Comparison of ENCODE assay signal across 12 cellular contexts in the genomic region with DNA sequence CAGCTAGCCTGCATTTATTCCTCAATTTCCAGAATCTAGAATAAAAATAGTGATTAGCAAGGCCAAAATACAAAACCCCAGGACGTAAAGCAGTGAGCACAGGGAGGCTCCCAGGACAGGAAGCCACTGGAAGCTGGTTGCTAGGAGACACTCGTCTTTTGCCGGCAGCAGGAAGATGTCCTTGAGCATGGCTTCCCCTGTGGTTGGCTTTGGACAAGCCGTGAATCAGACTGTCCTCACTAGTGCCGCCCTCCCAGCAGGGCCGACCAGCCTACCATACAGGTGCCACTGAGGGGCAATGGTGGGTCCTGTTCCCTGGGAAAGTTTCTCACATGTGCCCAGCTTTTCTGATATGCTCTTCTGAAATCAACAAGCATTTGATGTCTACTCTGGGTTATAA.
DNase-seq lines count a peak whose midpoint lies in the region; ATAC-seq, FAIRE-seq and TF ChIP-seq lines count a peak whose summit lies in the region.
"Had no signal": no experiment of that assay in that cellular context is flagged by ENCODE, and none has a peak within 500 bp of the region (broad histone marks: within the 10 kb centered on the region; RNA-seq: fewer than 3 reads in every experiment).

No MANE protein-coding gene starts in this region.

- no peaks in the 10 kb centered on the region for H3K9me3 ChIP-seq in HepG2 (ENCODE audit: low read length)
- H3K9me3 ChIP-seq: upper lobe of left lung had no signal

- FAIRE-seq in HepG2 (lab: Jason Lieb, UNC), result no peak
- no peak for FAIRE-seq in GM19239 (lab: Jason Lieb, UNC)

- TF ChIP-seq EP300 in HepG2 (IDR thresholded peaks at IDR 0.05; ENCODE audit: low read depth in 2 of 2, low read length in 2 of 2) (no peak), HepG2 (CRISPR knock-in tag; IDR thresholded peaks at IDR 0.05; ENCODE audit: borderline replicate concordance) (no peak)

- no peaks in the 10 kb centered on the region for H4K20me1 ChIP-seq in HepG2 (ENCODE audit: insufficient read depth, low read length)

- no TSS peak for BruUV-seq in HepG2 (replicated peaks; lab: Mats Ljungman, UMichigan)

- CTCF ChIA-PET in HepG2 (lab: Yijun Ruan, JAX; ENCODE audit: low intra/inter-chr PET ratio, low total read pairs), result no interaction called here

- no peak overlapping the region for H3K4me3 ChIP-seq in HepG2 (replicated peaks in 1 of 3; ENCODE audit: insufficient read depth in 1 of 3, low read depth in 2 of 3, low read length in 3 of 3)
- H3K4me3 ChIP-seq: upper lobe of left lung had no signal

- intact Hi-C loops in HepG2 (cut with micrococcal nuclease; ENCODE audit: unreplicated experiment), result no loop called here

- TF ChIP-seq RAD21 in HepG2 (CRISPR knock-in tag; IDR thresholded peaks at IDR 0.05), result no peak

- H3K36me3 ChIP-seq in HepG2 (replicated peaks in 1 of 2; ENCODE audit: control insufficient read depth in 1 of 2, insufficient read depth in 2 of 2, low read length in 2 of 2), result no peaks in the 10 kb centered on the region
- H3K36me3 ChIP-seq: upper lobe of left lung had no signal

- no peak overlapping the region for H3K4me2 ChIP-seq in HepG2 (ENCODE audit: low read depth, low read length)

- H3K79me2 ChIP-seq in HepG2 (ENCODE audit: insufficient read depth, low read length), result no peaks in the 10 kb centered on the region

- peak; percentile 79 for ATAC-seq in HepG2

- 12% methylated on average over 6 of the region's 6 CpGs for WGBS in HepG2 (ENCODE audit: low lambda C conversion rate)

- H2AFZ ChIP-seq in HepG2 (ENCODE audit: low read length), result no peak overlapping the region

- TF ChIP-seq CTCF in HepG2 (CRISPR knock-in tag; IDR thresholded peaks at IDR 0.05), result no peak

- DNase-seq in DMS79 (lab: John Stamatoyannopoulos, UW) (peak; percentile 15), NCI-H146 (lab: John Stamatoyannopoulos, UW) (peak; percentile 82), UCSD-AML1 (lab: John Stamatoyannopoulos, UW; ENCODE audit: unreplicated experiment) (peak; percentile 22), HepG2 (ENCODE audit: low spot score) (peak; percentile 26), OCI-M2 (lab: John Stamatoyannopoulos, UW; ENCODE audit: unreplicated experiment) (no peak), GM19239 (ENCODE audit: insufficient read length, low spot score) (no peak)
- DNase-seq in activated CD8-positive, alpha-beta memory T cell treated with anti-CD3 and anti-CD28 coated beads, Interleukin-2, amount 50 U/mL, for 4 hours, result no peak
- DNase-seq in central memory CD4-positive, alpha-beta T cell, result no peak
- DNase-seq: activated T-cell treated with anti-CD3 and anti-CD28 coated beads, Interleukin-2, amount 50 U/mL, for 1 hour; CD4-positive, alpha-beta T cell; NCI-H82; upper lobe of left lung had no signal

- POLR2A ChIA-PET in HepG2 (lab: Yijun Ruan, JAX), result no interaction called here

- no peak overlapping the region for H3K27ac ChIP-seq in HepG2 (ENCODE audit: extremely low read length, insufficient read depth, low read length)
- H3K27ac ChIP-seq: upper lobe of left lung had no signal

- peaks cover 1 to 64% of the 10 kb centered on the region in 2 experiments; a peak in 4 of 5 replicates for H3K27me3 ChIP-seq in HepG2 (ENCODE audit: control insufficient read depth in 1 of 2, insufficient read depth in 2 of 2, low read length in 2 of 2)

- H3K9ac ChIP-seq in HepG2 (ENCODE audit: insufficient read depth, low read depth, low read length), result no peak overlapping the region

- H3K4me1 ChIP-seq in HepG2 (ENCODE audit: insufficient read depth, low read length), result no peaks in the 10 kb centered on the region
- H3K4me1 ChIP-seq: upper lobe of left lung had no signal

- in situ Hi-C loops in HepG2 (cut with HindIII; ENCODE audit: extremely low pct_ligation_motif_present, low pct_unique_long_range_greater_than_20kb), result no loop called here

- TF ChIP-seq POLR2A in HepG2 (IDR thresholded peaks at IDR 0.05; ENCODE audit: insufficient read depth in 1 of 2, low read depth in 2 of 2, low read length in 2 of 2), result no peak

TF ChIP-seq in HepG2, 621 proteins besides CTCF, POLR2A, EP300 and RAD21:
- TF ChIP-seq RFX3 (CRISPR knock-in tag; IDR thresholded peaks at IDR 0.05) (peak; percentile 65), SMARCE1 (IDR thresholded peaks at IDR 0.05; ENCODE audit: borderline replicate concordance) (no peak), RFX1 (IDR thresholded peaks at IDR 0.05) (peak; percentile 37; the same call in 1 of the 2 replicates)

Comparison
In these comparisons a context has a peak if more than half of its experiments do, and no peak if none do; other contexts are left out.
1. DNase-seq: peak in DMS79 (single experiment), NCI-H146 (single experiment), UCSD-AML1 (single experiment) and HepG2 (single experiment); none in OCI-M2 (single experiment), GM19239 (single experiment), activated CD8-positive, alpha-beta memory T cell treated with anti-CD3 and anti-CD28 coated beads, Interleukin-2, amount 50 U/mL, for 4 hours (single experiment) and central memory CD4-positive, alpha-beta T cell (single experiment).